ENCODE assay signal across 8 cellular contexts in genomic region chr14:70188608-70189540, GRCh38. TPM values are rescaled to one million over a fixed set of nuclear protein-coding genes. Genes with fewer than 3 reads are reported as not detected.
DNase-seq lines count a peak whose midpoint lies in the region; ATAC-seq, FAIRE-seq and TF ChIP-seq lines count a peak whose summit lies in the region.

Gene SLC8A3 (minus strand): TSS chr14:70188951. CDS start chr14:70168422, 20,529 bp downstream.

- ATAC-seq in HG02759 (IDR thresholded peaks at IDR 0.05; ENCODE audit: unreplicated experiment): peak; percentile 42

- no peaks in the 10 kb centered on the region for H4K20me1 ChIP-seq in mammary epithelial cell (ENCODE audit: insufficient read depth, low read length)

- no peaks in the 10 kb centered on the region for H3K27me3 ChIP-seq in mammary epithelial cell (ENCODE audit: insufficient read depth, low read length)
- peaks cover 9% of the 10 kb centered on the region for H3K27me3 ChIP-seq in skeletal muscle satellite cell (ENCODE audit: control insufficient read depth, insufficient read depth, low read length)

- peak within 1 kb of the TSS; percentile 78; the same call in 1 of the 2 replicates for H3K9ac ChIP-seq in ES-I3 (ENCODE audit: low read depth, low read length)
- no peak within 1 kb of the TSS for H3K9ac ChIP-seq in mammary epithelial cell (ENCODE audit: insufficient read depth, low read length)
- H3K9ac ChIP-seq in skeletal muscle satellite cell (ENCODE audit: low read depth, low read length): peak within 1 kb of the TSS; percentile 74

- dilution Hi-C loops in mammary epithelial cell (cut with HindIII; ENCODE audit: low sequenced_read_pairs): no loop called here

- CTCF ChIA-PET in mammary epithelial cell (lab: Charles Lee; ENCODE audit: low non-redundant PET): no interaction called here

- peaks cover 9% of the 10 kb centered on the region for H3K4me1 ChIP-seq in ES-I3 (ENCODE audit: insufficient read depth, low read length)
- peaks cover 12% of the 10 kb centered on the region for H3K4me1 ChIP-seq in mammary epithelial cell (ENCODE audit: insufficient read depth, low read length)
- H3K4me1 ChIP-seq in skeletal muscle satellite cell (ENCODE audit: control insufficient read depth, insufficient read depth, low read length): peaks cover 16% of the 10 kb centered on the region

- no peaks in the 10 kb centered on the region for H3K79me2 ChIP-seq in mammary epithelial cell (ENCODE audit: insufficient read depth, low read length)

- no peak for TF ChIP-seq CTCF in mammary epithelial cell (conservative IDR thresholded peaks at IDR 0.05 in 1 of 2, IDR thresholded peaks at IDR 0.05 in 1 of 2; ENCODE audit: extremely low read depth in 1 of 2, insufficient read depth in 1 of 2, low read depth in 1 of 2, low read length in 2 of 2)

- H3K4me3 ChIP-seq in mammary epithelial cell (replicated peaks in 1 of 3; ENCODE audit: insufficient read depth in 1 of 3, low read depth in 2 of 3, low read length in 3 of 3) (peak within 1 kb of the TSS; percentile 53 to 58 (median 53)), skeletal muscle satellite cell (ENCODE audit: low read length) (peak within 1 kb of the TSS; percentile 84)

- FAIRE-seq in RCC 7860 (lab: Jason Lieb, UNC): no peak

- H3K36me3 ChIP-seq in ES-I3 (ENCODE audit: insufficient read depth, low read length) (no peaks in the 10 kb centered on the region), mammary epithelial cell (ENCODE audit: insufficient read depth, low read length) (no peaks in the 10 kb centered on the region), skeletal muscle satellite cell (ENCODE audit: insufficient read depth, low read length) (no peaks in the 10 kb centered on the region)

- H3K4me2 ChIP-seq in mammary epithelial cell (ENCODE audit: insufficient read depth, low read depth, low read length): peak within 1 kb of the TSS; percentile 97
- H3K4me2 ChIP-seq in skeletal muscle satellite cell (ENCODE audit: low read length): peak within 1 kb of the TSS; percentile 99

- no peak within 1 kb of the TSS for H3K27ac ChIP-seq in mammary epithelial cell (ENCODE audit: insufficient read depth, low read depth, low read length)

- BruUV-seq in mammary epithelial cell (replicated peaks; lab: Mats Ljungman, UMichigan): no TSS peak

- in situ Hi-C loops in mammary epithelial cell (cut with MboI; ENCODE audit: low sequenced_read_pairs in 2 of 2): no loop called here

- WGBS in mammary epithelial cell (ENCODE audit: low coverage, missing lambda C conversion rate): 3% methylated on average over 38 of the region's 86 CpGs

- peak within 1 kb of the TSS; percentile 90 for H2AFZ ChIP-seq in mammary epithelial cell (ENCODE audit: low read depth, low read length)

- H3K9me3 ChIP-seq in ES-I3 (ENCODE audit: control insufficient read depth, insufficient read depth, low read length) (no peaks in the 10 kb centered on the region), mammary epithelial cell (replicated peaks; ENCODE audit: insufficient read depth, low read length) (no peaks in the 10 kb centered on the region), skeletal muscle satellite cell (replicated peaks; ENCODE audit: low read length) (no peaks in the 10 kb centered on the region)

- intact Hi-C loops in mammary epithelial cell (cut with micrococcal nuclease): no loop called here

- peak; percentile 25 for DNase-seq in NCI-H82 treated with DMSO at 0.1 percent for 48 hours (lab: John Stamatoyannopoulos, UW; ENCODE audit: unreplicated experiment)
- peak; percentile 57 for DNase-seq in mammary epithelial cell
- peak; percentile 67 for DNase-seq in iPS-NIHi7 (ENCODE audit: extremely low spot score)
- no peak for DNase-seq in HT-29 (ENCODE audit: low spot score)
- DNase-seq in RCC 7860 (ENCODE audit: low spot score): no peak

RNA-seq across cellular contexts. Expression of gene SLC8A3, which starts in this region (rescaled TPM):
- not detected for total RNA-seq in mammary epithelial cell
- 0.40 TPM for polyA plus RNA-seq in mammary epithelial cell
- polyA minus RNA-seq in mammary epithelial cell: 4.1 TPM
- 0.51 and 1.1 TPM in 2 replicates for total RNA-seq in skeletal muscle satellite cell (2012; rRNA removed)
- not detected in 2 replicates for total RNA-seq in HT-29 (2014; rRNA removed; shearing (Covaris generic))

Comparison
In these comparisons a context has a peak if more than half of its experiments do, and no peak if none do; other contexts are left out.
1. DNase-seq: peak in NCI-H82 treated with DMSO at 0.1 percent for 48 hours (single experiment), mammary epithelial cell (single experiment) and iPS-NIHi7 (single experiment); none in HT-29 (single experiment) and RCC 7860 (single experiment).